Comparison of ENCODE assay signal across 11 cellular contexts in genomic region chr14:105861985-105862465, GRCh38.
DNase-seq lines count a peak whose midpoint lies in the region; ATAC-seq and TF ChIP-seq lines count a peak whose summit lies in the region.
"Had no signal": no experiment of that assay in that cellular context is flagged by ENCODE, and none has a peak within 500 bp of the region (broad histone marks: within the 10 kb centered on the region; RNA-seq: fewer than 3 reads in every experiment).

No MANE protein-coding gene starts in this region.

- no peak overlapping the region for H3K9ac ChIP-seq in neural progenitor cell

- peaks cover 3% of the 10 kb centered on the region for H3K36me3 Mint-ChIP-seq in T-helper 1 cell treated with Interleukin-12 subunit alpha and Interleukin-12 subunit beta and Interleukin-4 antibody, amounts not matched to agents 30 μg/mL and 1 μg/mL, for 36 hours (ENCODE audit: low read depth)
- no peaks in the 10 kb centered on the region for H3K36me3 Mint-ChIP-seq in neural progenitor cell
- H3K36me3 Mint-ChIP-seq: type B pancreatic cell had no signal

- no peaks in the 10 kb centered on the region for H3F3A ChIP-seq in neural progenitor cell (ENCODE audit: low read depth)

- H3K4me3 ChIP-seq in sigmoid colon: no peak overlapping the region
- H3K4me3 ChIP-seq in neural progenitor cell: no peak overlapping the region
- H3K4me3 ChIP-seq: A549 had no signal

- TF ChIP-seq EP300 in sigmoid colon (IDR thresholded peaks at IDR 0.05): no peak

- no peak for TF ChIP-seq POLR2A in sigmoid colon (IDR thresholded peaks at IDR 0.05)

- H3K36me3 ChIP-seq in sigmoid colon (no peaks in the 10 kb centered on the region), neural progenitor cell (no peaks in the 10 kb centered on the region)

- no peaks in the 10 kb centered on the region for H4K20me1 ChIP-seq in neural progenitor cell (ENCODE audit: low read depth)

- no peaks in the 10 kb centered on the region for H3K79me2 ChIP-seq in neural progenitor cell (ENCODE audit: low read depth)

- no peaks in the 10 kb centered on the region for H3K4me1 ChIP-seq in sigmoid colon
- H3K4me1 ChIP-seq in neural progenitor cell: no peaks in the 10 kb centered on the region
- H3K4me1 ChIP-seq: A549 had no signal

- peak overlapping the region; percentile 86 for H3K27ac Mint-ChIP-seq in T-helper 1 cell treated with Interleukin-12 subunit alpha and Interleukin-12 subunit beta and Interleukin-4 antibody, amounts not matched to agents 30 μg/mL and 1 μg/mL, for 36 hours
- H3K27ac Mint-ChIP-seq in neural progenitor cell: no peak overlapping the region
- H3K27ac Mint-ChIP-seq: type B pancreatic cell had no signal

- no peaks in the 10 kb centered on the region for H3K9me3 Mint-ChIP-seq in T-helper 1 cell treated with Interleukin-12 subunit alpha and Interleukin-12 subunit beta and Interleukin-4 antibody, amounts not matched to agents 30 μg/mL and 1 μg/mL, for 36 hours
- H3K9me3 Mint-ChIP-seq in neural progenitor cell: peaks cover 55% of the 10 kb centered on the region

- peak; percentile 54 for ATAC-seq in HG02642 (IDR thresholded peaks at IDR 0.05; ENCODE audit: poor library complexity, unreplicated experiment)
- ATAC-seq: A549; naive thymus-derived CD4-positive, alpha-beta T cell had no signal

- H3K9me3 ChIP-seq in sigmoid colon (no peaks in the 10 kb centered on the region), neural progenitor cell (ENCODE audit: low read depth) (no peaks in the 10 kb centered on the region)
- H3K9me3 ChIP-seq: A549 had no signal

- no peak overlapping the region for H3K27ac ChIP-seq in sigmoid colon
- no peak overlapping the region for H3K27ac ChIP-seq in neural progenitor cell
- H3K27ac ChIP-seq: A549 had no signal

- DNase-seq in NCI-H2171 treated with DMSO at 0.1 percent for 48 hours (lab: John Stamatoyannopoulos, UW): peak; percentile 15
- no peak for DNase-seq in NCI-H2171 (lab: John Stamatoyannopoulos, UW)
- DNase-seq in sigmoid colon: peak; percentile 17
- DNase-seq in islet precursor cell: no peak
- no peak for DNase-seq in NCI-H2196 (lab: John Stamatoyannopoulos, UW; ENCODE audit: unreplicated experiment)
- no peak for DNase-seq in neural progenitor cell (ENCODE audit: low spot score)

- 42 to 70% methylated on average over 11 of the region's 11 CpGs for WGBS in sigmoid colon, 2 donors

- H3K27me3 ChIP-seq in sigmoid colon: peaks cover 0 to 3% (median 0%) of the 10 kb centered on the region in 3 donors
- no peaks in the 10 kb centered on the region for H3K27me3 ChIP-seq in neural progenitor cell

- H3K4me3 Mint-ChIP-seq in T-helper 1 cell treated with Interleukin-12 subunit alpha and Interleukin-12 subunit beta and Interleukin-4 antibody, amounts not matched to agents 30 μg/mL and 1 μg/mL, for 36 hours: peak overlapping the region; percentile 64
- H3K4me3 Mint-ChIP-seq in neural progenitor cell: no peak overlapping the region
- H3K4me3 Mint-ChIP-seq: type B pancreatic cell had no signal

- TF ChIP-seq CTCF in sigmoid colon (IDR thresholded peaks at IDR 0.05) (no peak), neural progenitor cell (IDR thresholded peaks at IDR 0.05) (no peak)

- peaks cover 47% of the 10 kb centered on the region for H3K4me1 Mint-ChIP-seq in T-helper 1 cell treated with Interleukin-12 subunit alpha and Interleukin-12 subunit beta and Interleukin-4 antibody, amounts not matched to agents 30 μg/mL and 1 μg/mL, for 36 hours (ENCODE audit: low read depth)
- H3K4me1 Mint-ChIP-seq in neural progenitor cell: no peaks in the 10 kb centered on the region

- no peaks in the 10 kb centered on the region for H3K27me3 Mint-ChIP-seq in T-helper 1 cell treated with Interleukin-12 subunit alpha and Interleukin-12 subunit beta and Interleukin-4 antibody, amounts not matched to agents 30 μg/mL and 1 μg/mL, for 36 hours (ENCODE audit: low read depth)
- peaks cover 5% of the 10 kb centered on the region for H3K27me3 Mint-ChIP-seq in neural progenitor cell (ENCODE audit: insufficient read depth, low read depth)
- H3K27me3 Mint-ChIP-seq: type B pancreatic cell had no signal

- intact Hi-C loops in sigmoid colon (cut with DNase I): no loop called here

- H2AFZ ChIP-seq in neural progenitor cell (replicated peaks): no peak overlapping the region

- no peak overlapping the region for H3K4me2 ChIP-seq in neural progenitor cell
- H3K4me2 ChIP-seq: A549 had no signal

Comparison
In these comparisons a context has a peak if more than half of its experiments do, and no peak if none do; other contexts are left out.
1. DNase-seq: peak in NCI-H2171 treated with DMSO at 0.1 percent for 48 hours (single experiment) and sigmoid colon (single experiment); none in NCI-H2171 (single experiment), islet precursor cell (single experiment), NCI-H2196 (single experiment) and neural progenitor cell (single experiment).